Comparison of ENCODE assay signal across 2 cellular contexts in genomic region chr1:99717005-99717404, GRCh38.
A peak's percentile ranks its signal among the peaks of the same experiment; 100 is the strongest.
TF ChIP-seq lines count a peak whose summit lies in the region.

No MANE protein-coding gene starts in this region.

TF ChIP-seq in HepG2, 621 proteins besides CTCF, POLR2A, EP300 and RAD21:
- no peak for TF ChIP-seq ZNF329 (CRISPR knock-in tag; IDR thresholded peaks at IDR 0.05; ENCODE audit: low read depth)
- peak; percentile 18; the same call in 1 of the 2 replicates for TF ChIP-seq HNF4A (CRISPR knock-in tag; IDR thresholded peaks at IDR 0.05)
- no peak for TF ChIP-seq CBFB (CRISPR knock-in tag; IDR thresholded peaks at IDR 0.05)
- TF ChIP-seq ZBTB42 (CRISPR knock-in tag; IDR thresholded peaks at IDR 0.05) = no peak

TF ChIP-seq in GM12878, 131 proteins besides CTCF, POLR2A, EP300 and RAD21:
- TF ChIP-seq PAX5 (IDR thresholded peaks at IDR 0.05; ENCODE audit: borderline replicate concordance, low read depth, low read length) (no peak), E2F4 (IDR thresholded peaks at IDR 0.05; ENCODE audit: low read depth, low read length) (no peak), HDAC6 (IDR thresholded peaks at IDR 0.05; ENCODE audit: unreplicated experiment) (no peak), MTA2 (IDR thresholded peaks at IDR 0.05; ENCODE audit: low read depth) (no peak), ZNF24 (IDR thresholded peaks at IDR 0.05) (no peak), ASH2L (IDR thresholded peaks at IDR 0.05; ENCODE audit: borderline replicate concordance, low read depth) (no peak), MYC (IDR thresholded peaks at IDR 0.05; ENCODE audit: insufficient read depth, insufficient read length, insufficient replicate concordance, low read length, severe bottlenecking) (no peak), ZNF274 (IDR thresholded peaks at IDR 0.05; ENCODE audit: insufficient read depth, insufficient read length) (no peak), SKIL (IDR thresholded peaks at IDR 0.05; ENCODE audit: low read depth, poor library complexity, severe bottlenecking) (no peak), TBL1XR1 (IDR thresholded peaks at IDR 0.05; ENCODE audit: low read depth, low read length) (no peak), ZNF622 (IDR thresholded peaks at IDR 0.05) (no peak), NRF1 (conservative IDR thresholded peaks at IDR 0.05; ENCODE audit: low read depth, low read length) (no peak), MYB (IDR thresholded peaks at IDR 0.05; ENCODE audit: borderline replicate concordance, low read depth, low read length) (no peak), TCF3 (IDR thresholded peaks at IDR 0.05; ENCODE audit: borderline replicate concordance, insufficient read depth, low read depth, low read length) (no peak)
